Comparison of ENCODE assay signal across 9 cellular contexts in the genomic region with DNA sequence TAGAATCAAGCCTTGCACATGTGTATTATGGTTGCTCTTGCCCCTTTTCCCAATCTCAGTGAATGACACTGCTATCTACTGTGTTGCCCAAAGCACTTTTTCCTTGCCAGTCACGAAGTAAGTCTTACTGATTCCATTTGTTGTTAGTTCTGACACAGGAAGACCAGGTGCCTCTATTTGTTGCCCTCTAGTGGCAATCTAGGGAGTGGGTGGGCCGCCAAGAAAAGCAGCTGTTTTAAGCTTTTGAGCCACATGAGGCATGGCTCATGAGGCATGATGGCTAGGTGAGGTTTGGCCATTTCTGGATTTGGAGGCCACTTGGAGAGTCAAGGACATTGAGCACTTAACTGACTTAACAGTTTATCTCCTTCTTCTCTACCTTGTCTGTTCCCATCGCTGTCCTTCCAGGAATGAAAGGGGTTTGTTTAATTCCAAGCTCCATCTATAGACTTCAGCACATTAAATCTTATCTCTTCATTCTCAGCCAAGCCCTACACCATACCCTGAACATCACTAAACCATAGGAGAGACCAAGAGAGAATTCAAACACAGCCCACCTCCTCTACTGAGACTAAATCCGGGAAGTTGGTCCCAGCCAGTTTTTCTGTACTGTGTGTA.
DNase-seq lines count a peak whose midpoint lies in the region; ATAC-seq, FAIRE-seq and TF ChIP-seq lines count a peak whose summit lies in the region.
"Had no signal": no experiment of that assay in that cellular context is flagged by ENCODE, and none has a peak within 500 bp of the region (broad histone marks: within the 10 kb centered on the region; RNA-seq: fewer than 3 reads in every experiment).

No MANE protein-coding gene starts in this region.

- H3K9ac ChIP-seq in SK-N-SH = no peak overlapping the region

- TF ChIP-seq RAD21 in SK-N-SH (IDR thresholded peaks at IDR 0.05; ENCODE audit: low read length) = peak; percentile 58

- no peaks in the 10 kb centered on the region for H3K4me1 ChIP-seq in SK-N-SH (ENCODE audit: control insufficient read depth in 1 of 2, insufficient read depth in 2 of 2, low read depth in 1 of 2, low read length in 1 of 2)

- no peak overlapping the region for H3K27ac ChIP-seq in SK-N-SH (ENCODE audit: low read depth in 2 of 2, low read length in 1 of 2)

- DNase-seq in Daoy (ENCODE audit: low read depth) (peak; percentile 46), HTR-8/SVneo (ENCODE audit: insufficient read length, low spot score) (peak; percentile 85), SK-N-SH (peak; percentile 53), iris pigment epithelial cell (ENCODE audit: low read depth) (peak; percentile 64)
- peak; percentile 46 for DNase-seq in activated naive CD8-positive, alpha-beta T cell treated with anti-CD3 and anti-CD28 coated beads, Interleukin-2, amount 10 ng/mL, durations not matched to agents 7 days and 5 days
- DNase-seq in stimulated activated CD4-positive, alpha-beta T cell treated with anti-CD3 and anti-CD28 coated beads, Interleukin-4, amount 100 ng/mL, for 4 hours = peak; percentile 34

- no peaks in the 10 kb centered on the region for H4K20me1 ChIP-seq in SK-N-SH (ENCODE audit: insufficient read depth)

- POLR2A ChIA-PET in SK-N-SH (lab: Yijun Ruan, JAX) = no interaction called here
- POLR2A ChIA-PET in activated naive CD8-positive, alpha-beta T cell treated with anti-CD3 and anti-CD28 coated beads, Interleukin-2, amount 10 ng/mL, durations not matched to agents 7 days and 5 days (lab: Charles Lee) = no interaction called here

- peak; percentile 47 for ATAC-seq in activated naive CD8-positive, alpha-beta T cell treated with anti-CD3 and anti-CD28 coated beads, Interleukin-2, amount 10 ng/mL, durations not matched to agents 7 days and 5 days (ENCODE audit: low read depth)
- ATAC-seq in HG02885 (IDR thresholded peaks at IDR 0.05; ENCODE audit: poor library complexity, unreplicated experiment) = no peak
- no peak for ATAC-seq in HG03460 (IDR thresholded peaks at IDR 0.05; ENCODE audit: unreplicated experiment)

- 52% methylated on average over 4 of the region's 4 CpGs for WGBS in SK-N-SH (ENCODE audit: low lambda C conversion rate)

- no peaks in the 10 kb centered on the region for H3F3A ChIP-seq in SK-N-SH (replicated peaks; ENCODE audit: insufficient read depth)

- H3K79me2 ChIP-seq in SK-N-SH (ENCODE audit: insufficient read depth) = no peaks in the 10 kb centered on the region

- H3K36me3 ChIP-seq in SK-N-SH (replicated peaks in 1 of 2; ENCODE audit: control insufficient read depth in 1 of 2, insufficient read depth in 2 of 2, low read length in 1 of 2) = peaks cover 14 to 30% of the 10 kb centered on the region in 2 experiments

- peak; percentile 71 for TF ChIP-seq CTCF in SK-N-SH (IDR thresholded peaks at IDR 0.05)

- TF ChIP-seq EP300 in SK-N-SH (IDR thresholded peaks at IDR 0.05; ENCODE audit: borderline replicate concordance in 1 of 2, low read depth in 1 of 2, low read length in 1 of 2) = no peak

- no peaks in the 10 kb centered on the region for H3K36me3 Mint-ChIP-seq in activated naive CD8-positive, alpha-beta T cell treated with anti-CD3 and anti-CD28 coated beads, Interleukin-2, amount 10 ng/mL, durations not matched to agents 7 days and 5 days

- FAIRE-seq in HTR-8/SVneo (lab: Jason Lieb, UNC) = peak; percentile 97

- no peak overlapping the region for H3K4me2 ChIP-seq in SK-N-SH

- no peak overlapping the region for H3K27ac Mint-ChIP-seq in activated naive CD8-positive, alpha-beta T cell treated with anti-CD3 and anti-CD28 coated beads, Interleukin-2, amount 10 ng/mL, durations not matched to agents 7 days and 5 days
- H3K27ac Mint-ChIP-seq: activated naive CD8-positive, alpha-beta T cell had no signal

- H3K9me2 ChIP-seq in SK-N-SH = no peaks in the 10 kb centered on the region

- H3K4me3 Mint-ChIP-seq in activated naive CD8-positive, alpha-beta T cell treated with anti-CD3 and anti-CD28 coated beads, Interleukin-2, amount 10 ng/mL, durations not matched to agents 7 days and 5 days = no peak overlapping the region
- H3K4me3 Mint-ChIP-seq: activated naive CD8-positive, alpha-beta T cell had no signal

- no peaks in the 10 kb centered on the region for H3K27me3 Mint-ChIP-seq in activated naive CD8-positive, alpha-beta T cell treated with anti-CD3 and anti-CD28 coated beads, Interleukin-2, amount 10 ng/mL, durations not matched to agents 7 days and 5 days
- H3K27me3 Mint-ChIP-seq: activated naive CD8-positive, alpha-beta T cell had no signal

- CTCF ChIA-PET in SK-N-SH (lab: Yijun Ruan, JAX) = interaction anchor here (0.7 to 6.7 kb wide), 40 partner anchors 9 to 571 kb away, joined by 3 to 99 read pairs (median 4); partner anchors contain the start of gene NEO1

- H3K4me3 ChIP-seq in SK-N-SH (ENCODE audit: low read depth in 2 of 2, low read length in 1 of 2) = no peak overlapping the region

- H3K27me3 ChIP-seq in SK-N-SH (ENCODE audit: insufficient read depth) = no peaks in the 10 kb centered on the region

- no peaks in the 10 kb centered on the region for H3K9me3 ChIP-seq in SK-N-SH

- H3K9me3 Mint-ChIP-seq in activated naive CD8-positive, alpha-beta T cell treated with anti-CD3 and anti-CD28 coated beads, Interleukin-2, amount 10 ng/mL, durations not matched to agents 7 days and 5 days = no peaks in the 10 kb centered on the region

- peaks cover 4% of the 10 kb centered on the region for H3K4me1 Mint-ChIP-seq in activated naive CD8-positive, alpha-beta T cell treated with anti-CD3 and anti-CD28 coated beads, Interleukin-2, amount 10 ng/mL, durations not matched to agents 7 days and 5 days

- no peak overlapping the region for H2AFZ ChIP-seq in SK-N-SH (ENCODE audit: low read depth)

TF ChIP-seq in SK-N-SH, 30 proteins besides CTCF, POLR2A, EP300 and RAD21:
- TF ChIP-seq SMC3 (IDR thresholded peaks at IDR 0.05; ENCODE audit: low read depth, low read length) (peak; percentile 44), RCOR1 (IDR thresholded peaks at IDR 0.05; ENCODE audit: low read length) (0 out of 2 replicates have a peak, but pooled peaks have one; percentile 19), YY1 (IDR thresholded peaks at IDR 0.05; ENCODE audit: low read depth) (no peak)

Comparison
In these comparisons a context has a peak if more than half of its experiments do, and no peak if none do; other contexts are left out.
1. DNase-seq: peak in every context shown above with its lines; median percentile 85 in HTR-8/SVneo; 64 in iris pigment epithelial cell; 53 in SK-N-SH; 46 in Daoy; 46 in activated naive CD8-positive, alpha-beta T cell treated with anti-CD3 and anti-CD28 coated beads, Interleukin-2, amount 10 ng/mL, durations not matched to agents 7 days and 5 days; 34 in stimulated activated CD4-positive, alpha-beta T cell treated with anti-CD3 and anti-CD28 coated beads, Interleukin-4, amount 100 ng/mL, for 4 hours.